In genomic region chr21:46635324-46636180, GRCh38 we compare ENCODE assay signal across 8 cellular contexts. TPM values are rescaled to one million over a fixed set of nuclear protein-coding genes. Genes with fewer than 3 reads are reported as not detected.
DNase-seq lines count a peak whose midpoint lies in the region; ATAC-seq and TF ChIP-seq lines count a peak whose summit lies in the region.

PRMT2 (plus strand) TSS chr21:46635674; CDS start chr21:46636952, 1,278 bp downstream.

- peak within 1 kb of the TSS; percentile 96 for H3K27ac Mint-ChIP-seq in T-helper 17 cell
- H3K27ac Mint-ChIP-seq in progenitor cell of endocrine pancreas, result peak within 1 kb of the TSS; percentile 98

- peaks cover 43% of the 10 kb centered on the region for H3K4me1 Mint-ChIP-seq in T-helper 17 cell
- peaks cover 24% of the 10 kb centered on the region for H3K4me1 Mint-ChIP-seq in progenitor cell of endocrine pancreas (ENCODE audit: low read depth)

- DNase-seq in NCI-H187 (lab: John Stamatoyannopoulos, UW) (peak; percentile 96 to 97), T-helper 17 cell (peak; percentile 98), amygdala (lab: John Stamatoyannopoulos, UW) (peak; percentile 75 to 99 (median 94)), left ventricle myocardium inferior (peak; percentile 96), progenitor cell of endocrine pancreas (ENCODE audit: low spot score, unreplicated experiment) (peak; percentile 99), upper lobe of right lung (peak; percentile 99)

- H3K9me3 ChIP-seq in T-helper 17 cell (ENCODE audit: control insufficient read depth, low read length, poor library complexity, severe bottlenecking), result no peaks in the 10 kb centered on the region
- no peaks in the 10 kb centered on the region for H3K9me3 ChIP-seq in left ventricle myocardium inferior (replicated peaks)
- H3K9me3 ChIP-seq in upper lobe of right lung, result no peaks in the 10 kb centered on the region

- H3K36me3 Mint-ChIP-seq in T-helper 17 cell (ENCODE audit: low read depth) (peaks cover 3% of the 10 kb centered on the region), progenitor cell of endocrine pancreas (ENCODE audit: insufficient read depth) (peaks cover 2% of the 10 kb centered on the region)

- H3K36me3 ChIP-seq in left ventricle myocardium inferior, result no peaks in the 10 kb centered on the region
- H3K36me3 ChIP-seq in upper lobe of right lung, result peaks cover 11% of the 10 kb centered on the region

- H3K4me1 ChIP-seq in left ventricle myocardium inferior (peaks cover 54% of the 10 kb centered on the region), upper lobe of right lung (peaks cover 41% of the 10 kb centered on the region)

- intact Hi-C loops in left ventricle myocardium inferior (cut with micrococcal nuclease) (no loop called here), upper lobe of right lung (cut with DNase I) (no loop called here)

- H3K4me3 Mint-ChIP-seq in T-helper 17 cell (peak within 1 kb of the TSS; percentile 98), progenitor cell of endocrine pancreas (ENCODE audit: low read depth) (peak within 1 kb of the TSS; percentile 95)

- no peaks in the 10 kb centered on the region for H3K9me3 Mint-ChIP-seq in progenitor cell of endocrine pancreas (ENCODE audit: low read depth)

- no peak for TF ChIP-seq CTCF in left ventricle myocardium inferior (IDR thresholded peaks at IDR 0.05; ENCODE audit: borderline replicate concordance)
- no peak for TF ChIP-seq CTCF in progenitor cell of endocrine pancreas (IDR thresholded peaks at IDR 0.05; ENCODE audit: unreplicated experiment)
- no peak for TF ChIP-seq CTCF in upper lobe of right lung (IDR thresholded peaks at IDR 0.05)

- H3K27me3 Mint-ChIP-seq in T-helper 17 cell, result no peaks in the 10 kb centered on the region
- peaks cover 4% of the 10 kb centered on the region for H3K27me3 Mint-ChIP-seq in progenitor cell of endocrine pancreas

- H3K27ac ChIP-seq in left ventricle myocardium inferior (replicated peaks) (peak within 1 kb of the TSS; percentile 99), upper lobe of right lung (peak within 1 kb of the TSS; percentile 99)

- H3K4me3 ChIP-seq in left ventricle myocardium inferior (peak within 1 kb of the TSS; percentile 95), upper lobe of right lung (peak within 1 kb of the TSS; percentile 96)

- H3K27me3 ChIP-seq in left ventricle myocardium inferior (ENCODE audit: low read depth), result no peaks in the 10 kb centered on the region
- no peaks in the 10 kb centered on the region for H3K27me3 ChIP-seq in upper lobe of right lung

- ATAC-seq in GM18499 (IDR thresholded peaks at IDR 0.05; ENCODE audit: insufficient read depth, unreplicated experiment) (peak; percentile 73), HG02938 (IDR thresholded peaks at IDR 0.05; ENCODE audit: unreplicated experiment) (peak; percentile 83), T-helper 17 cell (peak; percentile 87), upper lobe of right lung (peak; percentile 96)

RNA-seq across cellular contexts. Expression of gene PRMT2, which starts in this region (rescaled TPM):
- 100 to 1,000 TPM in 1 of 2 donors, 10 to 100 TPM in 1; 89.1 to 102 TPM for total RNA-seq in T-helper 17 cell
- 56.4 TPM for total RNA-seq in left ventricle myocardium inferior
- total RNA-seq in progenitor cell of endocrine pancreas, result 91.9 and 94.1 TPM in 2 replicates
- total RNA-seq in upper lobe of right lung, result 114 TPM

Comparison
In these comparisons a context has a peak if more than half of its experiments do, and no peak if none do; other contexts are left out.
1. Peak in every context shown above with its lines: DNase-seq, ATAC-seq, H3K4me3 ChIP-seq and H3K27ac ChIP-seq.